ENCODE assay signal across 8 cellular contexts in genomic region chr3:196666001-196666867, GRCh38. TPM values are rescaled to one million over a fixed set of nuclear protein-coding genes. Genes with fewer than 3 reads are reported as not detected.
DNase-seq lines count a peak whose midpoint lies in the region; ATAC-seq lines count a peak whose summit lies in the region.

No MANE protein-coding gene starts in this region.

- no peak overlapping the region for H2AFZ ChIP-seq in mesenchymal stem cell (ENCODE audit: low read depth, low read length)

- peaks cover 3% of the 10 kb centered on the region for H3K27me3 ChIP-seq in adipocyte (replicated peaks; ENCODE audit: control insufficient read depth, insufficient read depth, low read length)
- peaks cover 0 to 6% of the 10 kb centered on the region in 2 experiments for H3K27me3 ChIP-seq in mesenchymal stem cell (ENCODE audit: control insufficient read depth in 1 of 2, insufficient read depth in 1 of 2, low read length in 2 of 2)

- no peak overlapping the region for H2BK12ac ChIP-seq in mesenchymal stem cell (ENCODE audit: low read length in 2 of 2)

- no peak overlapping the region for H3K4me3 ChIP-seq in adipocyte (ENCODE audit: low read length)
- peak overlapping the region in 1 of 2 experiments; percentile 11 for H3K4me3 ChIP-seq in mesenchymal stem cell (ENCODE audit: insufficient read depth in 1 of 2, low read depth in 1 of 2, low read length in 2 of 2)

- peak overlapping the region; percentile 45 for H3K4me2 ChIP-seq in mesenchymal stem cell (ENCODE audit: low read length, poor library complexity, severe bottlenecking)

- no peaks in the 10 kb centered on the region for H3K9me3 ChIP-seq in adipocyte (ENCODE audit: control insufficient read depth, low read length)
- H3K9me3 ChIP-seq in mesenchymal stem cell (ENCODE audit: control insufficient read depth, low read length): no peaks in the 10 kb centered on the region

- H2AK5ac ChIP-seq in mesenchymal stem cell (ENCODE audit: low read length, severe bottlenecking): no peak overlapping the region

- H2BK120ac ChIP-seq in mesenchymal stem cell (ENCODE audit: low read depth, low read length): no peak overlapping the region

- H2BK5ac ChIP-seq in mesenchymal stem cell (ENCODE audit: low read depth, low read length, poor library complexity, severe bottlenecking): no peak overlapping the region

- peak overlapping the region; percentile 37 for H4K91ac ChIP-seq in mesenchymal stem cell (ENCODE audit: low read length)

- H3K27ac ChIP-seq in mesenchymal stem cell (ENCODE audit: low read length, poor library complexity, severe bottlenecking): no peak overlapping the region

- WGBS in mesenchymal stem cell: 57% methylated on average over 20 of the region's 23 CpGs

- H3K14ac ChIP-seq in mesenchymal stem cell (ENCODE audit: low read length in 2 of 2): no peak overlapping the region

- no peaks in the 10 kb centered on the region for H3K79me1 ChIP-seq in mesenchymal stem cell (replicated peaks; ENCODE audit: low read length, poor library complexity, severe bottlenecking)

- H2BK15ac ChIP-seq in mesenchymal stem cell (ENCODE audit: low read depth, poor library complexity, severe bottlenecking): no peak overlapping the region

- ATAC-seq in GM21381 (IDR thresholded peaks at IDR 0.05; ENCODE audit: unreplicated experiment) (no peak), GM19328 (IDR thresholded peaks at IDR 0.05; ENCODE audit: unreplicated experiment) (no peak)

- no peak overlapping the region for H3K23ac ChIP-seq in mesenchymal stem cell (ENCODE audit: low read length in 2 of 2)

- H3K36me3 ChIP-seq in adipocyte (ENCODE audit: control insufficient read depth, insufficient read depth, low read length, severe bottlenecking) (no peaks in the 10 kb centered on the region), mesenchymal stem cell (ENCODE audit: control insufficient read depth in 1 of 2, insufficient read depth in 2 of 2, low read depth in 1 of 2, low read length in 2 of 2) (peaks cover 0 to 3% of the 10 kb centered on the region in 2 experiments)

- DNase-seq in DMS79 treated with DMSO at 0.1 percent for 48 hours (lab: John Stamatoyannopoulos, UW) (peak; percentile 31), NCI-H1694 treated with DMSO at 0.1 percent for 48 hours (lab: John Stamatoyannopoulos, UW) (peak; percentile 98), adipocyte (ENCODE audit: low read depth) (peak; percentile 60), mesenchymal stem cell (peak; percentile 93), GM19240 (ENCODE audit: insufficient read length, low spot score) (no peak), midbrain (lab: John Stamatoyannopoulos, UW) (no peak)

- no peak overlapping the region for H3K9ac ChIP-seq in adipocyte (ENCODE audit: low read length)
- H3K9ac ChIP-seq in mesenchymal stem cell (ENCODE audit: low read length): peak overlapping the region; percentile 18

- H3K4me1 ChIP-seq in adipocyte (ENCODE audit: control insufficient read depth, insufficient read depth, low read length) (peaks cover 24% of the 10 kb centered on the region), mesenchymal stem cell (ENCODE audit: control insufficient read depth, insufficient read depth, low read depth, low read length) (peaks cover 4% of the 10 kb centered on the region)

- peak overlapping the region; percentile 89 for H4K8ac ChIP-seq in mesenchymal stem cell (ENCODE audit: low read length)

- H3K4ac ChIP-seq in mesenchymal stem cell (ENCODE audit: low read depth in 1 of 2, low read length in 2 of 2): peak overlapping the region in 1 of 2 experiments; percentile 64

- H3K18ac ChIP-seq in mesenchymal stem cell (ENCODE audit: low read depth in 1 of 2, low read length in 2 of 2): peak overlapping the region; percentile 1 to 14

RNA-seq across cellular contexts. Expression of gene NRROS, which starts 26.7 kb away (rescaled TPM):
- polyA plus RNA-seq in mesenchymal stem cell (2013, experiment 1 of 2): 0.35 TPM
- polyA plus RNA-seq in mesenchymal stem cell (2013, experiment 2 of 2): 0.37 TPM

RNA-seq across cellular contexts. Expression of gene CEP19, which starts 45.8 kb away (rescaled TPM):
- polyA plus RNA-seq in mesenchymal stem cell (2013, experiment 1 of 2): 4.8 TPM
- polyA plus RNA-seq in mesenchymal stem cell (2013, experiment 2 of 2): 4.4 TPM

RNA-seq across cellular contexts. Expression of gene PIGX, which starts 45.9 kb away (rescaled TPM):
- polyA plus RNA-seq in mesenchymal stem cell (2013, experiment 1 of 2): 16.8 TPM
- 17.1 TPM for polyA plus RNA-seq in mesenchymal stem cell (2013, experiment 2 of 2)

Comparison
In these comparisons a context has a peak if more than half of its experiments do, and no peak if none do; other contexts are left out.
1. DNase-seq: peak in DMS79 treated with DMSO at 0.1 percent for 48 hours (single experiment), NCI-H1694 treated with DMSO at 0.1 percent for 48 hours (single experiment), adipocyte (single experiment) and mesenchymal stem cell (single experiment); none in GM19240 (single experiment) and midbrain (single experiment).